Comparison of ENCODE assay signal across 17 cellular contexts in the genomic region with DNA sequence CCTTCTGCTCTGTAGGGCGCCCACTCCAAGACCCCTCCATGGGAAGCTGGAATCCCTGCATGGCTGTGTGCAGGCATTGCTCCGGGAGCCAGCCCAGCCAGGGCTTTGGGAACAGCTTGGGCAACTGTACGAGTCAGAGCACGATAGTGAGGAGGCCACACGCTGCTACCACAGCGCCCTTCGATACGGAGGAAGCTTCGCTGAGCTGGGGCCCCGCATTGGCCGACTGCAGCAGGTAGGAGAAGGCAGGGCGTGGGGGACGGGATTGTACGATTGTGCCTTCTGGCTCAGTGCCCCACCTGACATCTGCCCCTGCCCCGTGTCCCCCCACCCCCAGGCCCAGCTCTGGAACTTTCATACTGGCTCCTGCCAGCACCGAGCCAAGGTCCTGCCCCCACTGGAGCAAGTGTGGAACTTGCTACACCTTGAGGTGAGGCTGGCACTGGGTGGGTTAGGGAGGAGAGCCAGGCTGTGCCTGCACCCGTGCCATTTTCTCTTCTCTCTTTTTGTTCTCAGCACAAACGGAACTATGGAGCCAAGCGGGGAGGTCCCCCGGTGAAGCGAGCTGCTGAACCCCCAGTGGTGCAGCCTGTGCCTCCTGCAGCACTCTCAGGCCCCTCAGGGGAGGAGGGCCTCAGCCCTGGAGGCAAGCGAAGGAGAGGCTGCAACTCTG. TPM values are rescaled to one million over a fixed set of nuclear protein-coding genes. Genes with fewer than 3 reads are reported as not detected.
DNase-seq lines count a peak whose midpoint lies in the region; ATAC-seq, FAIRE-seq and TF ChIP-seq lines count a peak whose summit lies in the region.
"Had no signal": no experiment of that assay in that cellular context is flagged by ENCODE, and none has a peak within 500 bp of the region (broad histone marks: within the 10 kb centered on the region; RNA-seq: fewer than 3 reads in every experiment).

No MANE protein-coding gene starts in this region.

- no peaks in the 10 kb centered on the region for H3K9me3 Mint-ChIP-seq in activated CD8-positive, alpha-beta T cell treated with anti-CD3 and anti-CD28 coated beads, Interleukin-2, amount 10 ng/mL, durations not matched to agents 7 days and 5 days (ENCODE audit: insufficient read depth)
- H3K9me3 Mint-ChIP-seq in memory B cell: no peaks in the 10 kb centered on the region

- no peak overlapping the region for H3K4me3 ChIP-seq in right lobe of liver
- no peak overlapping the region for H3K4me3 ChIP-seq in HepG2 (replicated peaks in 1 of 3; ENCODE audit: insufficient read depth in 1 of 3, low read depth in 2 of 3, low read length in 3 of 3)
- peak overlapping the region in 3 of 5 donors; percentile 6 to 17 (median 16) for H3K4me3 ChIP-seq in subcutaneous abdominal adipose tissue (ENCODE audit: low read depth in 1 of 5, low read length in 5 of 5)
- H3K4me3 ChIP-seq: body of pancreas had no signal

- TF ChIP-seq EP300 in HepG2 (IDR thresholded peaks at IDR 0.05; ENCODE audit: low read depth in 2 of 2, low read length in 2 of 2): no peak
- TF ChIP-seq EP300 in HepG2 (CRISPR knock-in tag; IDR thresholded peaks at IDR 0.05; ENCODE audit: borderline replicate concordance): no peak

- DNase-seq in right lobe of liver (peak in 2 of 3 donors; percentile 23 to 50), HepG2 (ENCODE audit: low spot score) (no peak), memory B cell (ENCODE audit: low spot score in 2 of 2) (peak in 1 of 2 donors; percentile 20), NCI-H2227 (lab: John Stamatoyannopoulos, UW; ENCODE audit: unreplicated experiment) (no peak)
- no peak for DNase-seq in activated CD8-positive, alpha-beta T cell treated with anti-CD3 and anti-CD28 coated beads, Interleukin-2, amount 10 ng/mL, durations not matched to agents 7 days and 5 days
- DNase-seq: effector memory CD4-positive, alpha-beta T cell; Kasumi-1; NCI-H187; RPMI8226; stimulated activated CD4-positive, alpha-beta T cell treated with anti-CD3 and anti-CD28 coated beads, Interleukin-4, amount 100 ng/mL, for 4 hours; stimulated activated naive CD4-positive, alpha-beta T cell treated with Interleukin-2 at 50 U/mL for 16 hours had no signal

- no peak for TF ChIP-seq RAD21 in HepG2 (CRISPR knock-in tag; IDR thresholded peaks at IDR 0.05)

- intact Hi-C loops in right lobe of liver (cut with DNase I): no loop called here
- intact Hi-C loops in HepG2 (cut with micrococcal nuclease; ENCODE audit: unreplicated experiment): no loop called here

- no peak overlapping the region for H3K27ac ChIP-seq in right lobe of liver
- H3K27ac ChIP-seq in HepG2 (ENCODE audit: extremely low read length, insufficient read depth, low read length): no peak overlapping the region
- no peak overlapping the region for H3K27ac ChIP-seq in subcutaneous abdominal adipose tissue (ENCODE audit: low read depth, low read length)
- H3K27ac ChIP-seq: BLaER1 had no signal

- TF ChIP-seq POLR2A in right lobe of liver (IDR thresholded peaks at IDR 0.05) (no peak), HepG2 (IDR thresholded peaks at IDR 0.05; ENCODE audit: insufficient read depth in 1 of 2, low read depth in 2 of 2, low read length in 2 of 2) (no peak), GM18505 (IDR thresholded peaks at IDR 0.05; ENCODE audit: borderline replicate concordance, extremely low read depth, insufficient read depth, insufficient read length) (no peak)

- TF ChIP-seq CTCF in right lobe of liver (IDR thresholded peaks at IDR 0.05): no peak
- TF ChIP-seq CTCF in HepG2 (CRISPR knock-in tag; IDR thresholded peaks at IDR 0.05): no peak

- H4K20me1 ChIP-seq in HepG2 (ENCODE audit: insufficient read depth, low read length): peaks cover 23% of the 10 kb centered on the region

- in situ Hi-C loops in HepG2 (cut with HindIII; ENCODE audit: extremely low pct_ligation_motif_present, low pct_unique_long_range_greater_than_20kb): loop anchor here (10.0 kb wide), 1 partner anchor 271 kb away; the partner anchor contains the start of gene CD68

- peaks cover 34% of the 10 kb centered on the region for H3K79me2 ChIP-seq in HepG2 (ENCODE audit: insufficient read depth, low read length)

- peak overlapping the region; percentile 39 for H3K27ac Mint-ChIP-seq in activated CD8-positive, alpha-beta T cell treated with anti-CD3 and anti-CD28 coated beads, Interleukin-2, amount 10 ng/mL, durations not matched to agents 7 days and 5 days
- peak overlapping the region; percentile 99 for H3K27ac Mint-ChIP-seq in memory B cell

- no peaks in the 10 kb centered on the region for H3K27me3 Mint-ChIP-seq in activated CD8-positive, alpha-beta T cell treated with anti-CD3 and anti-CD28 coated beads, Interleukin-2, amount 10 ng/mL, durations not matched to agents 7 days and 5 days (ENCODE audit: low read depth)
- H3K27me3 Mint-ChIP-seq in memory B cell: no peaks in the 10 kb centered on the region

- CTCF ChIA-PET in HepG2 (lab: Yijun Ruan, JAX; ENCODE audit: low intra/inter-chr PET ratio, low total read pairs): no interaction called here
- CTCF ChIA-PET in activated CD8-positive, alpha-beta T cell treated with anti-CD3 and anti-CD28 coated beads, Interleukin-2, amount 10 ng/mL, durations not matched to agents 7 days and 5 days (lab: Charles Lee): interaction anchor here (1.6 to 5.3 kb wide), 3 partner anchors 12 to 21 kb away, joined by 7 to 50 read pairs (median 14); partner anchors contain the start of gene KDM6B

- peaks cover 33% of the 10 kb centered on the region for H3K4me1 Mint-ChIP-seq in activated CD8-positive, alpha-beta T cell treated with anti-CD3 and anti-CD28 coated beads, Interleukin-2, amount 10 ng/mL, durations not matched to agents 7 days and 5 days (ENCODE audit: low read depth)
- peaks cover 27% of the 10 kb centered on the region for H3K4me1 Mint-ChIP-seq in memory B cell

- H3K36me3 ChIP-seq in right lobe of liver (peaks cover 0 to 41% (median 17%) of the 10 kb centered on the region in 4 donors), HepG2 (replicated peaks in 1 of 2; ENCODE audit: control insufficient read depth in 1 of 2, insufficient read depth in 2 of 2, low read length in 2 of 2) (peaks cover 33 to 37% of the 10 kb centered on the region in 2 experiments), subcutaneous abdominal adipose tissue (ENCODE audit: control insufficient read depth in 5 of 5, insufficient read depth in 5 of 5, low read length in 5 of 5) (peaks cover 0 to 56% (median 49%) of the 10 kb centered on the region in 5 donors)

- H3K27me3 ChIP-seq in right lobe of liver: no peaks in the 10 kb centered on the region
- peaks cover 0 to 3% of the 10 kb centered on the region in 2 experiments; a peak in 1 of 5 replicates for H3K27me3 ChIP-seq in HepG2 (ENCODE audit: control insufficient read depth in 1 of 2, insufficient read depth in 2 of 2, low read length in 2 of 2)
- peaks cover 0 to 6% (median 0%) of the 10 kb centered on the region in 5 donors for H3K27me3 ChIP-seq in subcutaneous abdominal adipose tissue (ENCODE audit: control insufficient read depth in 5 of 5, insufficient read depth in 4 of 5, low read length in 5 of 5)
- H3K27me3 ChIP-seq: BLaER1, body of pancreas had no signal

- no peak overlapping the region for H2AFZ ChIP-seq in HepG2 (ENCODE audit: low read length)

- H3K4me1 ChIP-seq in right lobe of liver (peaks cover 0 to 12% (median 5%) of the 10 kb centered on the region in 4 donors), HepG2 (ENCODE audit: insufficient read depth, low read length) (peaks cover 11% of the 10 kb centered on the region), subcutaneous abdominal adipose tissue (ENCODE audit: control insufficient read depth in 5 of 5, insufficient read depth in 5 of 5, low read length in 5 of 5) (peaks cover 9 to 36% (median 21%) of the 10 kb centered on the region in 5 donors)

- H3K4me3 Mint-ChIP-seq in activated CD8-positive, alpha-beta T cell treated with anti-CD3 and anti-CD28 coated beads, Interleukin-2, amount 10 ng/mL, durations not matched to agents 7 days and 5 days: no peak overlapping the region
- peak overlapping the region; percentile 47 for H3K4me3 Mint-ChIP-seq in memory B cell

- H3K36me3 Mint-ChIP-seq in activated CD8-positive, alpha-beta T cell treated with anti-CD3 and anti-CD28 coated beads, Interleukin-2, amount 10 ng/mL, durations not matched to agents 7 days and 5 days (ENCODE audit: low read depth): peaks cover 5% of the 10 kb centered on the region
- peaks cover 9% of the 10 kb centered on the region for H3K36me3 Mint-ChIP-seq in memory B cell

- H3K4me2 ChIP-seq in HepG2 (ENCODE audit: low read depth, low read length): no peak overlapping the region

- ATAC-seq in right lobe of liver (no peak), HepG2 (no peak), memory B cell (ENCODE audit: low read depth) (no peak), HG03025 (IDR thresholded peaks at IDR 0.05; ENCODE audit: low FRiP score, unreplicated experiment) (no peak), GM18505 (IDR thresholded peaks at IDR 0.05; ENCODE audit: unreplicated experiment) (no peak)
- no peak for ATAC-seq in activated CD8-positive, alpha-beta T cell treated with anti-CD3 and anti-CD28 coated beads, Interleukin-2, amount 10 ng/mL, durations not matched to agents 7 days and 5 days
- ATAC-seq: body of pancreas had no signal

- FAIRE-seq in HepG2 (lab: Jason Lieb, UNC): no peak
- FAIRE-seq: islet of Langerhans had no signal

- no TSS peak for BruUV-seq in HepG2 (replicated peaks; lab: Mats Ljungman, UMichigan)

- POLR2A ChIA-PET in HepG2 (lab: Yijun Ruan, JAX): interaction anchor here (6.1 to 6.4 kb wide), 2 partner anchors 10 to 13 kb away, joined by 95 to 159 read pairs; partner anchors contain the start of genes CYB5D1, KDM6B, NAA38 and TMEM88
- POLR2A ChIA-PET in activated CD8-positive, alpha-beta T cell treated with anti-CD3 and anti-CD28 coated beads, Interleukin-2, amount 10 ng/mL, durations not matched to agents 7 days and 5 days (lab: Charles Lee): interaction anchor here (0.5 to 2.4 kb wide), 2 partner anchors 10 to 11 kb away, joined by 3 to 11 read pairs; partner anchors contain the start of gene NAA38

- 81% methylated on average over 5 of the region's 22 CpGs for WGBS in right lobe of liver (ENCODE audit: insufficient coverage, low coverage, low lambda C conversion rate, missing lambda C conversion rate)
- 97% methylated on average over 12 of the region's 22 CpGs for WGBS in HepG2 (ENCODE audit: low lambda C conversion rate)

- H3K9me3 ChIP-seq in right lobe of liver: no peaks in the 10 kb centered on the region
- no peaks in the 10 kb centered on the region for H3K9me3 ChIP-seq in HepG2 (ENCODE audit: low read length)
- no peaks in the 10 kb centered on the region for H3K9me3 ChIP-seq in subcutaneous abdominal adipose tissue (ENCODE audit: control insufficient read depth in 5 of 5, low read length in 5 of 5)
- H3K9me3 ChIP-seq: BLaER1, body of pancreas had no signal

- H3K9ac ChIP-seq in HepG2 (ENCODE audit: insufficient read depth, low read depth, low read length) (no peak overlapping the region), subcutaneous abdominal adipose tissue (ENCODE audit: low read length in 5 of 5) (no peak overlapping the region)

RNA-seq across cellular contexts. Expression of gene TMEM88, which starts 8.7 kb away (rescaled TPM):
- total RNA-seq in right lobe of liver (1 to 10 TPM in 4 of 6 experiments, under 1 TPM in 2; 0.74 to 2.4 (median 1.2) TPM), HepG2 (2016; rRNA removed; fragmentation: Illumina TruSeq; extraction: Trizol) (0.31 TPM in 1 of 2 replicates, not detected in the other)
- total RNA-seq in HepG2 (2016; cell fraction: cytosol; rRNA removed; fragmentation: Illumina TruSeq; extraction: Trizol; ENCODE audit: low read depth): not detected in 2 replicates
- total RNA-seq in HepG2 (2016; cell fraction: insoluble cytoplasmic fraction; rRNA removed; fragmentation: Illumina TruSeq; extraction: Trizol): 0.19 TPM in 1 of 2 replicates, not detected in the other
- not detected in 2 replicates for total RNA-seq in HepG2 (2016; cell fraction: membrane; rRNA removed; fragmentation: Illumina TruSeq; extraction: Trizol)
- 1.1 TPM in 1 of 2 replicates, not detected in the other for total RNA-seq in HepG2 (2016; cell fraction: nucleus; rRNA removed; fragmentation: Illumina TruSeq; extraction: Trizol)
- 0.66 and 0.84 TPM in 2 replicates for polyA plus RNA-seq in HepG2 (2011; rRNA removed)
- polyA plus RNA-seq in HepG2 (2011; cell fraction: cytosol; rRNA removed): 0.08 and 0.43 TPM in 2 replicates
- polyA plus RNA-seq in HepG2 (2011; cell fraction: nucleus; rRNA removed): 7.3 and 9.6 TPM in 2 replicates
- 0.51 and 1.9 TPM in 2 replicates for polyA plus RNA-seq in HepG2 (2012)
- polyA plus RNA-seq in HepG2 (2016; cell fraction: cytosol; fragmentation: Illumina TruSeq; extraction: Trizol; ENCODE audit: low read depth): 0.26 and 0.33 TPM in 2 replicates
- 0.28 and 0.30 TPM in 2 replicates for polyA plus RNA-seq in HepG2 (2016; cell fraction: insoluble cytoplasmic fraction; fragmentation: Illumina TruSeq; extraction: Trizol; ENCODE audit: low read depth)
- polyA plus RNA-seq in HepG2 (2016; cell fraction: membrane; fragmentation: Illumina TruSeq; extraction: Trizol; ENCODE audit: low read depth): 0.23 and 0.27 TPM in 2 replicates
- 4.6 and 6.5 TPM in 2 replicates for polyA plus RNA-seq in HepG2 (2016; cell fraction: nucleus; fragmentation: Illumina TruSeq; extraction: Trizol; ENCODE audit: insufficient read depth, low read depth)
- polyA minus RNA-seq in HepG2 (2011; rRNA and poly(A)+ RNA removed; ENCODE audit: low replicate concordance): 0.36 TPM in 1 of 2 replicates, not detected in the other
- polyA minus RNA-seq in HepG2 (2011; cell fraction: cytosol; rRNA and poly(A)+ RNA removed): not detected in 2 replicates
- 1.3 and 2.7 TPM in 2 replicates for polyA minus RNA-seq in HepG2 (2011; cell fraction: nucleus; rRNA and poly(A)+ RNA removed)
- total RNA-seq in activated CD8-positive, alpha-beta T cell treated with anti-CD3 and anti-CD28 coated beads, Interleukin-2, amount 10 ng/mL, durations not matched to agents 7 days and 5 days: 1 to 10 TPM in 1 of 2 experiments, under 1 TPM in 1; 0.87 to 1.2 TPM

RNA-seq across cellular contexts. Expression of gene NAA38, which starts 11.2 kb away (rescaled TPM):
- total RNA-seq in right lobe of liver (10 to 100 TPM; 27.2 to 43.0 (median 30.8) TPM), HepG2 (2016; rRNA removed; fragmentation: Illumina TruSeq; extraction: Trizol) (91.6 and 105 TPM in 2 replicates)
- 62.3 and 74.3 TPM in 2 replicates for total RNA-seq in HepG2 (2016; cell fraction: cytosol; rRNA removed; fragmentation: Illumina TruSeq; extraction: Trizol; ENCODE audit: low read depth)
- total RNA-seq in HepG2 (2016; cell fraction: insoluble cytoplasmic fraction; rRNA removed; fragmentation: Illumina TruSeq; extraction: Trizol): 94.6 and 120 TPM in 2 replicates
- 54.2 and 67.7 TPM in 2 replicates for total RNA-seq in HepG2 (2016; cell fraction: membrane; rRNA removed; fragmentation: Illumina TruSeq; extraction: Trizol)
- total RNA-seq in HepG2 (2016; cell fraction: nucleus; rRNA removed; fragmentation: Illumina TruSeq; extraction: Trizol): 37.3 and 42.0 TPM in 2 replicates
- 43.9 and 46.9 TPM in 2 replicates for polyA plus RNA-seq in HepG2 (2011; rRNA removed)
- 35.2 and 66.3 TPM in 2 replicates for polyA plus RNA-seq in HepG2 (2011; cell fraction: cytosol; rRNA removed)
- polyA plus RNA-seq in HepG2 (2011; cell fraction: nucleus; rRNA removed): 36.8 and 49.2 TPM in 2 replicates
- 19.2 and 22.5 TPM in 2 replicates for polyA plus RNA-seq in HepG2 (2012)
- polyA plus RNA-seq in HepG2 (2016; cell fraction: cytosol; fragmentation: Illumina TruSeq; extraction: Trizol; ENCODE audit: low read depth): 53.8 and 75.0 TPM in 2 replicates
- polyA plus RNA-seq in HepG2 (2016; cell fraction: insoluble cytoplasmic fraction; fragmentation: Illumina TruSeq; extraction: Trizol; ENCODE audit: low read depth): 69.5 and 79.8 TPM in 2 replicates
- 39.8 and 49.0 TPM in 2 replicates for polyA plus RNA-seq in HepG2 (2016; cell fraction: membrane; fragmentation: Illumina TruSeq; extraction: Trizol; ENCODE audit: low read depth)
- 46.6 and 50.5 TPM in 2 replicates for polyA plus RNA-seq in HepG2 (2016; cell fraction: nucleus; fragmentation: Illumina TruSeq; extraction: Trizol; ENCODE audit: insufficient read depth, low read depth)
- 21.5 and 58.0 TPM in 2 replicates for polyA minus RNA-seq in HepG2 (2011; rRNA and poly(A)+ RNA removed; ENCODE audit: low replicate concordance)
- polyA minus RNA-seq in HepG2 (2011; cell fraction: cytosol; rRNA and poly(A)+ RNA removed): 35.5 and 51.8 TPM in 2 replicates
- 13.3 and 23.4 TPM in 2 replicates for polyA minus RNA-seq in HepG2 (2011; cell fraction: nucleus; rRNA and poly(A)+ RNA removed)
- 10 to 100 TPM; 92.7 to 93.1 TPM for total RNA-seq in activated CD8-positive, alpha-beta T cell treated with anti-CD3 and anti-CD28 coated beads, Interleukin-2, amount 10 ng/mL, durations not matched to agents 7 days and 5 days

RNA-seq across cellular contexts. Expression of gene CYB5D1, which starts 11.6 kb away (rescaled TPM):
- 10 to 100 TPM in 1 of 6 experiments, 1 to 10 TPM in 5; 6.0 to 11.7 (median 7.4) TPM for total RNA-seq in right lobe of liver
- total RNA-seq in HepG2 (2016; rRNA removed; fragmentation: Illumina TruSeq; extraction: Trizol): 17.0 and 21.4 TPM in 2 replicates
- 1.1 TPM in 2 replicates for total RNA-seq in HepG2 (2016; cell fraction: cytosol; rRNA removed; fragmentation: Illumina TruSeq; extraction: Trizol; ENCODE audit: low read depth)
- 16.9 and 20.4 TPM in 2 replicates for total RNA-seq in HepG2 (2016; cell fraction: insoluble cytoplasmic fraction; rRNA removed; fragmentation: Illumina TruSeq; extraction: Trizol)
- 9.5 and 12.3 TPM in 2 replicates for total RNA-seq in HepG2 (2016; cell fraction: membrane; rRNA removed; fragmentation: Illumina TruSeq; extraction: Trizol)
- total RNA-seq in HepG2 (2016; cell fraction: nucleus; rRNA removed; fragmentation: Illumina TruSeq; extraction: Trizol): 9.1 and 10.0 TPM in 2 replicates
- polyA plus RNA-seq in HepG2 (2011; rRNA removed): 7.9 and 8.9 TPM in 2 replicates
- polyA plus RNA-seq in HepG2 (2011; cell fraction: cytosol; rRNA removed): 7.7 and 8.1 TPM in 2 replicates
- 7.1 and 7.3 TPM in 2 replicates for polyA plus RNA-seq in HepG2 (2011; cell fraction: nucleus; rRNA removed)
- 5.1 and 7.4 TPM in 2 replicates for polyA plus RNA-seq in HepG2 (2012)
- polyA plus RNA-seq in HepG2 (2016; cell fraction: cytosol; fragmentation: Illumina TruSeq; extraction: Trizol; ENCODE audit: low read depth): 1.4 and 1.9 TPM in 2 replicates
- polyA plus RNA-seq in HepG2 (2016; cell fraction: insoluble cytoplasmic fraction; fragmentation: Illumina TruSeq; extraction: Trizol; ENCODE audit: low read depth): 20.6 and 21.0 TPM in 2 replicates
- 6.2 and 7.1 TPM in 2 replicates for polyA plus RNA-seq in HepG2 (2016; cell fraction: membrane; fragmentation: Illumina TruSeq; extraction: Trizol; ENCODE audit: low read depth)
- 14.1 and 14.8 TPM in 2 replicates for polyA plus RNA-seq in HepG2 (2016; cell fraction: nucleus; fragmentation: Illumina TruSeq; extraction: Trizol; ENCODE audit: insufficient read depth, low read depth)
- 9.3 and 30.2 TPM in 2 replicates for polyA minus RNA-seq in HepG2 (2011; rRNA and poly(A)+ RNA removed; ENCODE audit: low replicate concordance)
- 4.3 and 5.6 TPM in 2 replicates for polyA minus RNA-seq in HepG2 (2011; cell fraction: cytosol; rRNA and poly(A)+ RNA removed)
- 4.2 and 6.0 TPM in 2 replicates for polyA minus RNA-seq in HepG2 (2011; cell fraction: nucleus; rRNA and poly(A)+ RNA removed)
- total RNA-seq in activated CD8-positive, alpha-beta T cell treated with anti-CD3 and anti-CD28 coated beads, Interleukin-2, amount 10 ng/mL, durations not matched to agents 7 days and 5 days: 10 to 100 TPM in 1 of 2 experiments, 1 to 10 TPM in 1; 9.8 to 11.2 TPM

RNA-seq across cellular contexts. Expression of gene KDM6B, which starts 12.2 kb away (rescaled TPM):
- 10 to 100 TPM in 4 of 6 experiments, 1 to 10 TPM in 2; 6.1 to 12.8 (median 10.9) TPM for total RNA-seq in right lobe of liver
- 2.1 and 2.2 TPM in 2 replicates for total RNA-seq in HepG2 (2016; rRNA removed; fragmentation: Illumina TruSeq; extraction: Trizol)
- 0.30 and 1.9 TPM in 2 replicates for total RNA-seq in HepG2 (2016; cell fraction: cytosol; rRNA removed; fragmentation: Illumina TruSeq; extraction: Trizol; ENCODE audit: low read depth)
- 1.3 and 1.6 TPM in 2 replicates for total RNA-seq in HepG2 (2016; cell fraction: insoluble cytoplasmic fraction; rRNA removed; fragmentation: Illumina TruSeq; extraction: Trizol)
- total RNA-seq in HepG2 (2016; cell fraction: membrane; rRNA removed; fragmentation: Illumina TruSeq; extraction: Trizol): 1.7 and 3.1 TPM in 2 replicates
- total RNA-seq in HepG2 (2016; cell fraction: nucleus; rRNA removed; fragmentation: Illumina TruSeq; extraction: Trizol): 5.8 and 6.2 TPM in 2 replicates
- 1.3 and 1.9 TPM in 2 replicates for polyA plus RNA-seq in HepG2 (2011; rRNA removed)
- polyA plus RNA-seq in HepG2 (2011; cell fraction: cytosol; rRNA removed): 0.42 and 0.82 TPM in 2 replicates
- 18.1 and 23.2 TPM in 2 replicates for polyA plus RNA-seq in HepG2 (2011; cell fraction: nucleus; rRNA removed)
- 8.4 and 13.6 TPM in 2 replicates for polyA plus RNA-seq in HepG2 (2012)
- 0.37 and 0.83 TPM in 2 replicates for polyA plus RNA-seq in HepG2 (2016; cell fraction: cytosol; fragmentation: Illumina TruSeq; extraction: Trizol; ENCODE audit: low read depth)
- 2.4 and 4.0 TPM in 2 replicates for polyA plus RNA-seq in HepG2 (2016; cell fraction: insoluble cytoplasmic fraction; fragmentation: Illumina TruSeq; extraction: Trizol; ENCODE audit: low read depth)
- polyA plus RNA-seq in HepG2 (2016; cell fraction: membrane; fragmentation: Illumina TruSeq; extraction: Trizol; ENCODE audit: low read depth): 0.80 and 1.7 TPM in 2 replicates
- 21.8 and 22.9 TPM in 2 replicates for polyA plus RNA-seq in HepG2 (2016; cell fraction: nucleus; fragmentation: Illumina TruSeq; extraction: Trizol; ENCODE audit: insufficient read depth, low read depth)
- 3.6 and 8.2 TPM in 2 replicates for polyA minus RNA-seq in HepG2 (2011; rRNA and poly(A)+ RNA removed; ENCODE audit: low replicate concordance)
- 2.2 and 3.8 TPM in 2 replicates for polyA minus RNA-seq in HepG2 (2011; cell fraction: cytosol; rRNA and poly(A)+ RNA removed)
- polyA minus RNA-seq in HepG2 (2011; cell fraction: nucleus; rRNA and poly(A)+ RNA removed): 18.7 and 21.1 TPM in 2 replicates
- total RNA-seq in activated CD8-positive, alpha-beta T cell treated with anti-CD3 and anti-CD28 coated beads, Interleukin-2, amount 10 ng/mL, durations not matched to agents 7 days and 5 days: 10 to 100 TPM; 12.4 to 12.6 TPM

RNA-seq across cellular contexts. Expression of gene CHD3, which starts 42.4 kb away (rescaled TPM):
- 1 to 10 TPM; 3.2 to 7.2 (median 5.1) TPM for total RNA-seq in right lobe of liver
- total RNA-seq in HepG2 (2016; rRNA removed; fragmentation: Illumina TruSeq; extraction: Trizol): 3.3 and 3.7 TPM in 2 replicates
- total RNA-seq in HepG2 (2016; cell fraction: cytosol; rRNA removed; fragmentation: Illumina TruSeq; extraction: Trizol; ENCODE audit: low read depth): 0.20 and 0.53 TPM in 2 replicates
- 1.6 and 3.6 TPM in 2 replicates for total RNA-seq in HepG2 (2016; cell fraction: insoluble cytoplasmic fraction; rRNA removed; fragmentation: Illumina TruSeq; extraction: Trizol)
- 1.1 and 3.2 TPM in 2 replicates for total RNA-seq in HepG2 (2016; cell fraction: membrane; rRNA removed; fragmentation: Illumina TruSeq; extraction: Trizol)
- 4.7 and 9.3 TPM in 2 replicates for total RNA-seq in HepG2 (2016; cell fraction: nucleus; rRNA removed; fragmentation: Illumina TruSeq; extraction: Trizol)
- 2.7 and 3.3 TPM in 2 replicates for polyA plus RNA-seq in HepG2 (2011; rRNA removed)
- polyA plus RNA-seq in HepG2 (2011; cell fraction: cytosol; rRNA removed): 1.8 and 1.9 TPM in 2 replicates
- polyA plus RNA-seq in HepG2 (2011; cell fraction: nucleus; rRNA removed): 21.5 and 21.6 TPM in 2 replicates
- 6.4 and 10.0 TPM in 2 replicates for polyA plus RNA-seq in HepG2 (2012)
- polyA plus RNA-seq in HepG2 (2016; cell fraction: cytosol; fragmentation: Illumina TruSeq; extraction: Trizol; ENCODE audit: low read depth): 0.57 and 0.75 TPM in 2 replicates
- polyA plus RNA-seq in HepG2 (2016; cell fraction: insoluble cytoplasmic fraction; fragmentation: Illumina TruSeq; extraction: Trizol; ENCODE audit: low read depth): 1.8 and 5.2 TPM in 2 replicates
- 1.1 and 1.3 TPM in 2 replicates for polyA plus RNA-seq in HepG2 (2016; cell fraction: membrane; fragmentation: Illumina TruSeq; extraction: Trizol; ENCODE audit: low read depth)
- 15.5 and 16.4 TPM in 2 replicates for polyA plus RNA-seq in HepG2 (2016; cell fraction: nucleus; fragmentation: Illumina TruSeq; extraction: Trizol; ENCODE audit: insufficient read depth, low read depth)
- 8.0 and 73.1 TPM in 2 replicates for polyA minus RNA-seq in HepG2 (2011; rRNA and poly(A)+ RNA removed; ENCODE audit: low replicate concordance)
- polyA minus RNA-seq in HepG2 (2011; cell fraction: cytosol; rRNA and poly(A)+ RNA removed): 3.3 and 3.9 TPM in 2 replicates
- 9.1 and 12.4 TPM in 2 replicates for polyA minus RNA-seq in HepG2 (2011; cell fraction: nucleus; rRNA and poly(A)+ RNA removed)
- total RNA-seq in activated CD8-positive, alpha-beta T cell treated with anti-CD3 and anti-CD28 coated beads, Interleukin-2, amount 10 ng/mL, durations not matched to agents 7 days and 5 days: 100 to 1,000 TPM; 125 to 129 TPM

Comparison
In these comparisons a context has a peak if more than half of its experiments do, and no peak if none do; other contexts are left out.
1. DNase-seq: peak in right lobe of liver (2 of 3); none in HepG2 (single experiment), activated CD8-positive, alpha-beta T cell treated with anti-CD3 and anti-CD28 coated beads, Interleukin-2, amount 10 ng/mL, durations not matched to agents 7 days and 5 days (single experiment) and NCI-H2227 (single experiment).
2. H3K4me3 ChIP-seq: peak in subcutaneous abdominal adipose tissue (3 of 5); none in right lobe of liver (0 of 3) and HepG2 (0 of 3).